1 cellular context compared by ENCODE assay signal in the genomic region with DNA sequence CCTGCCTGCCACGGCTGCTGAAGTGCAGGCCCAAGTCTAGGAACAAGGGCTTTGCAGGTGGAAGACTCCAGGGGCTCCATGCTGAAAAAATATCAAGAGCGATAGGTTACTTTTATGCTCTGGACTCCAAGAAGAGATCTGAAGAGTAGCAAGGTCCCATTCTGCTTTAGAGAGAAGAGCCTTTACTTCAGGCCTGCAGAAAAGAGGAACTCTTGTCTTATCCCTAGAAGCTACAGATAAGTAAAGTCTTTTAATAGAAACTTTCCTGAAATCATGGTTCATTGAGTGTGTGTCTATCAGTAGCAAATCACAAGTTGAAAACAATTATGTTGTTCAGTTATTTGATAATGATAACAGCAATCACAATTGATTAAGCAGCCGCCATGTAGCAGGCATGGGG.
TF ChIP-seq lines count a peak whose summit lies in the region.

No MANE protein-coding gene starts in this region.

TF ChIP-seq in WTC11, 78 proteins besides CTCF, POLR2A, EP300 and RAD21 (continued from another document):
- TF ChIP-seq, protein P1, sequence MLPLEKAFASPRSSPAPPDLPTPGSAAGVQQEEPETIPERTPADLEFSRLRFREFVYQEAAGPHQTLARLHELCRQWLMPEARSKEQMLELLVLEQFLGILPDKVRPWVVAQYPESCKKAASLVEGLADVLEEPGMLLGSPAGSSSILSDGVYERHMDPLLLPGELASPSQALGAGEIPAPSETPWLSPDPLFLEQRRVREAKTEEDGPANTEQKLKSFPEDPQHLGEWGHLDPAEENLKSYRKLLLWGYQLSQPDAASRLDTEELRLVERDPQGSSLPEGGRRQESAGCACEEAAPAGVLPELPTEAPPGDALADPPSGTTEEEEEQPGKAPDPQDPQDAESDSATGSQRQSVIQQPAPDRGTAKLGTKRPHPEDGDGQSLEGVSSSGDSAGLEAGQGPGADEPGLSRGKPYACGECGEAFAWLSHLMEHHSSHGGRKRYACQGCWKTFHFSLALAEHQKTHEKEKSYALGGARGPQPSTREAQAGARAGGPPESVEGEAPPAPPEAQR (CRISPR knock-in tag; IDR thresholded peaks at IDR 0.05): no peak
- TF ChIP-seq, protein P2, sequence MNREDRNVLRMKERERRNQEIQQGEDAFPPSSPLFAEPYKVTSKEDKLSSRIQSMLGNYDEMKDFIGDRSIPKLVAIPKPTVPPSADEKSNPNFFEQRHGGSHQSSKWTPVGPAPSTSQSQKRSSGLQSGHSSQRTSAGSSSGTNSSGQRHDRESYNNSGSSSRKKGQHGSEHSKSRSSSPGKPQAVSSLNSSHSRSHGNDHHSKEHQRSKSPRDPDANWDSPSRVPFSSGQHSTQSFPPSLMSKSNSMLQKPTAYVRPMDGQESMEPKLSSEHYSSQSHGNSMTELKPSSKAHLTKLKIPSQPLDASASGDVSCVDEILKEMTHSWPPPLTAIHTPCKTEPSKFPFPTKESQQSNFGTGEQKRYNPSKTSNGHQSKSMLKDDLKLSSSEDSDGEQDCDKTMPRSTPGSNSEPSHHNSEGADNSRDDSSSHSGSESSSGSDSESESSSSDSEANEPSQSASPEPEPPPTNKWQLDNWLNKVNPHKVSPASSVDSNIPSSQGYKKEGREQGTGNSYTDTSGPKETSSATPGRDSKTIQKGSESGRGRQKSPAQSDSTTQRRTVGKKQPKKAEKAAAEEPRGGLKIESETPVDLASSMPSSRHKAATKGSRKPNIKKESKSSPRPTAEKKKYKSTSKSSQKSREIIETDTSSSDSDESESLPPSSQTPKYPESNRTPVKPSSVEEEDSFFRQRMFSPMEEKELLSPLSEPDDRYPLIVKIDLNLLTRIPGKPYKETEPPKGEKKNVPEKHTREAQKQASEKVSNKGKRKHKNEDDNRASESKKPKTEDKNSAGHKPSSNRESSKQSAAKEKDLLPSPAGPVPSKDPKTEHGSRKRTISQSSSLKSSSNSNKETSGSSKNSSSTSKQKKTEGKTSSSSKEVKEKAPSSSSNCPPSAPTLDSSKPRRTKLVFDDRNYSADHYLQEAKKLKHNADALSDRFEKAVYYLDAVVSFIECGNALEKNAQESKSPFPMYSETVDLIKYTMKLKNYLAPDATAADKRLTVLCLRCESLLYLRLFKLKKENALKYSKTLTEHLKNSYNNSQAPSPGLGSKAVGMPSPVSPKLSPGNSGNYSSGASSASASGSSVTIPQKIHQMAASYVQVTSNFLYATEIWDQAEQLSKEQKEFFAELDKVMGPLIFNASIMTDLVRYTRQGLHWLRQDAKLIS (CRISPR knock-in tag; IDR thresholded peaks at IDR 0.05; ENCODE audit: borderline replicate concordance): no peak
- TF ChIP-seq, protein P3, sequence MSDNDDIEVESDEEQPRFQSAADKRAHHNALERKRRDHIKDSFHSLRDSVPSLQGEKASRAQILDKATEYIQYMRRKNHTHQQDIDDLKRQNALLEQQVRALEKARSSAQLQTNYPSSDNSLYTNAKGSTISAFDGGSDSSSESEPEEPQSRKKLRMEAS (CRISPR knock-in tag; IDR thresholded peaks at IDR 0.05): no peak
- TF ChIP-seq, protein P4, sequence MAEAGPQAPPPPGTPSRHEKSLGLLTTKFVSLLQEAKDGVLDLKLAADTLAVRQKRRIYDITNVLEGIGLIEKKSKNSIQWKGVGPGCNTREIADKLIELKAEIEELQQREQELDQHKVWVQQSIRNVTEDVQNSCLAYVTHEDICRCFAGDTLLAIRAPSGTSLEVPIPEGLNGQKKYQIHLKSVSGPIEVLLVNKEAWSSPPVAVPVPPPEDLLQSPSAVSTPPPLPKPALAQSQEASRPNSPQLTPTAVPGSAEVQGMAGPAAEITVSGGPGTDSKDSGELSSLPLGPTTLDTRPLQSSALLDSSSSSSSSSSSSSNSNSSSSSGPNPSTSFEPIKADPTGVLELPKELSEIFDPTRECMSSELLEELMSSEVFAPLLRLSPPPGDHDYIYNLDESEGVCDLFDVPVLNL (CRISPR knock-in tag; IDR thresholded peaks at IDR 0.05; ENCODE audit: borderline replicate concordance, low read depth): no peak
- no peak for TF ChIP-seq RELA (CRISPR knock-in tag; IDR thresholded peaks at IDR 0.05; ENCODE audit: borderline replicate concordance)
- no peak for TF ChIP-seq IRF2 (CRISPR knock-in tag; IDR thresholded peaks at IDR 0.05; ENCODE audit: borderline replicate concordance, low read depth)
- TF ChIP-seq ATF2 (CRISPR knock-in tag; IDR thresholded peaks at IDR 0.05; ENCODE audit: borderline replicate concordance, low read depth): no peak
